ENCODE assay signal across 26 cellular contexts in genomic region chr20:63189322-63189642, GRCh38. TPM values are rescaled to one million over a fixed set of nuclear protein-coding genes. Genes with fewer than 3 reads are reported as not detected.
"Had no signal": no experiment of that assay in that cellular context is flagged by ENCODE, and none has a peak within 500 bp of the region (broad histone marks: within the 10 kb centered on the region; RNA-seq: fewer than 3 reads in every experiment).

No MANE protein-coding gene starts in this region.

- H3K4me2 ChIP-seq: hepatocyte had no signal

- H3K27me3 ChIP-seq: colonic mucosa, hepatocyte, neutrophil, sigmoid colon, transverse colon had no signal

- DNase-seq: colonic mucosa; dermis blood vessel endothelial cell; endodermal cell; erythroblast; foreskin keratinocyte; head of caudate nucleus; left cardiac atrium; left ventricle myocardium inferior; mesenchymal stem cell; midbrain; psoas muscle; retina; sigmoid colon; stimulated activated CD4-positive, alpha-beta T cell treated with anti-CD3 and anti-CD28 coated beads, Interleukin-2, amount 100 ng/mL, for 24 hours; stimulated activated CD4-positive, alpha-beta T cell treated with anti-CD3 and anti-CD28 coated beads, Interleukin-4, amount 100 ng/mL, for 4 hours; stimulated activated naive B cell treated with anti-CD40 and anti-IgM and Interleukin-4, amounts not matched to agents 10 μg/mL and 1 μg/mL and 100 μg/mL, for 72 hours; stimulated activated naive CD8-positive, alpha-beta T cell treated with anti-CD3 and anti-CD28 coated beads, Interleukin-15, amount 100 ng/mL, for 72 hours; transverse colon had no signal

- H3K9me3 Mint-ChIP-seq: endodermal cell; natural killer cell treated with Interleukin-12 subunit alpha and Interleukin-12 subunit beta and Interleukin-15 and Interleukin-18, amount 100 ng/mL, for 72 hours; stimulated activated naive B cell treated with anti-CD40 and anti-IgM and Interleukin-4, amounts not matched to agents 10 μg/mL and 1 μg/mL and 100 μg/mL, for 72 hours; stimulated activated naive CD8-positive, alpha-beta T cell treated with anti-CD3 and anti-CD28 coated beads, Interleukin-15, amount 100 ng/mL, for 72 hours had no signal

- ATAC-seq: foreskin keratinocyte; left cardiac atrium; natural killer cell treated with Interleukin-12 subunit alpha and Interleukin-12 subunit beta and Interleukin-15 and Interleukin-18, amount 100 ng/mL, for 72 hours; psoas muscle; stimulated activated naive B cell treated with anti-CD40 and anti-IgM and Interleukin-4, amounts not matched to agents 10 μg/mL and 1 μg/mL and 100 μg/mL, for 72 hours; stimulated activated naive CD8-positive, alpha-beta T cell treated with anti-CD3 and anti-CD28 coated beads, Interleukin-15, amount 100 ng/mL, for 72 hours had no signal

- H3K27me3 Mint-ChIP-seq: natural killer cell treated with Interleukin-12 subunit alpha and Interleukin-12 subunit beta and Interleukin-15 and Interleukin-18, amount 100 ng/mL, for 72 hours; stimulated activated naive B cell treated with anti-CD40 and anti-IgM and Interleukin-4, amounts not matched to agents 10 μg/mL and 1 μg/mL and 100 μg/mL, for 72 hours; stimulated activated naive CD8-positive, alpha-beta T cell treated with anti-CD3 and anti-CD28 coated beads, Interleukin-15, amount 100 ng/mL, for 72 hours had no signal

- H3K4me3 Mint-ChIP-seq: endodermal cell; natural killer cell treated with Interleukin-12 subunit alpha and Interleukin-12 subunit beta and Interleukin-15 and Interleukin-18, amount 100 ng/mL, for 72 hours; stimulated activated naive B cell treated with anti-CD40 and anti-IgM and Interleukin-4, amounts not matched to agents 10 μg/mL and 1 μg/mL and 100 μg/mL, for 72 hours; stimulated activated naive CD8-positive, alpha-beta T cell treated with anti-CD3 and anti-CD28 coated beads, Interleukin-15, amount 100 ng/mL, for 72 hours had no signal

- H3K9me3 ChIP-seq: colonic mucosa, left ventricle myocardium inferior, neutrophil, psoas muscle, sigmoid colon, thoracic aorta, transverse colon had no signal

- FAIRE-seq: endothelial cell of umbilical vein, kidney had no signal

- H3K36me3 Mint-ChIP-seq: natural killer cell treated with Interleukin-12 subunit alpha and Interleukin-12 subunit beta and Interleukin-15 and Interleukin-18, amount 100 ng/mL, for 72 hours had no signal

- H3K4me3 ChIP-seq: colonic mucosa, hepatocyte, left ventricle myocardium inferior, lung, psoas muscle, sigmoid colon, skin epidermis, thoracic aorta, transverse colon had no signal

- H3K27ac ChIP-seq: colonic mucosa, foreskin keratinocyte, hepatocyte, left ventricle myocardium inferior, neutrophil, psoas muscle, sigmoid colon, skin epidermis, thoracic aorta, transverse colon had no signal

- H3K79me2 ChIP-seq: hepatocyte had no signal

- H3K36me3 ChIP-seq: colonic mucosa, left ventricle myocardium inferior, thoracic aorta, transverse colon had no signal

- H3K27ac Mint-ChIP-seq: endodermal cell; natural killer cell treated with Interleukin-12 subunit alpha and Interleukin-12 subunit beta and Interleukin-15 and Interleukin-18, amount 100 ng/mL, for 72 hours; stimulated activated naive B cell treated with anti-CD40 and anti-IgM and Interleukin-4, amounts not matched to agents 10 μg/mL and 1 μg/mL and 100 μg/mL, for 72 hours; stimulated activated naive CD8-positive, alpha-beta T cell treated with anti-CD3 and anti-CD28 coated beads, Interleukin-15, amount 100 ng/mL, for 72 hours had no signal

- H3K4me1 ChIP-seq: colonic mucosa, foreskin keratinocyte, left ventricle myocardium inferior, psoas muscle, sigmoid colon, transverse colon had no signal

- H2AFZ ChIP-seq: hepatocyte had no signal

RNA-seq across cellular contexts. Expression of gene BIRC7, which starts 46.4 kb away (rescaled TPM):
- total RNA-seq: colonic mucosa; dermis blood vessel endothelial cell; endodermal cell; endothelial cell of umbilical vein; foreskin keratinocyte; natural killer cell treated with Interleukin-12 subunit alpha and Interleukin-12 subunit beta and Interleukin-15 and Interleukin-18, amount 100 ng/mL, for 72 hours; psoas muscle; thoracic aorta had no signal
- polyA plus RNA-seq: endothelial cell of umbilical vein, foreskin keratinocyte had no signal
